Comparison of ENCODE assay signal across 2 cellular contexts in genomic region chr1:169484107-169484506, GRCh38.
TF ChIP-seq lines count a peak whose summit lies in the region.

No MANE protein-coding gene starts in this region.

TF ChIP-seq in SK-N-SH, 30 proteins besides CTCF, POLR2A, EP300 and RAD21 (continued from another document):
- TF ChIP-seq REST (IDR thresholded peaks at IDR 0.05; ENCODE audit: low read depth, low read length): no peak
- no peak for TF ChIP-seq RFX5 (IDR thresholded peaks at IDR 0.05; ENCODE audit: low read length)
- TF ChIP-seq CHD2 (IDR thresholded peaks at IDR 0.05; ENCODE audit: low read length, partially characterized antibody): no peak
- no peak for TF ChIP-seq JUND (IDR thresholded peaks at IDR 0.05)
- TF ChIP-seq IRF3 (IDR thresholded peaks at IDR 0.05; ENCODE audit: low read depth, low read length): no peak
- no peak for TF ChIP-seq USF1 (IDR thresholded peaks at IDR 0.05; ENCODE audit: borderline replicate concordance, low read depth)
- no peak for TF ChIP-seq FOXJ3 (CRISPR knock-in tag; IDR thresholded peaks at IDR 0.05)

TF ChIP-seq in SK-N-SH treated with all-trans-retinoic acid at 6 μM for 48 hours, 23 proteins besides CTCF, POLR2A, EP300 and RAD21 (continued from another document):
- TF ChIP-seq CSRNP3 (CRISPR knock-in tag; IDR thresholded peaks at IDR 0.05) (no peak), TSHZ2 (CRISPR knock-in tag; IDR thresholded peaks at IDR 0.05) (no peak), GLIS3 (CRISPR knock-in tag; IDR thresholded peaks at IDR 0.05) (no peak), POU6F1 (CRISPR knock-in tag; IDR thresholded peaks at IDR 0.05; ENCODE audit: borderline replicate concordance, low read depth) (no peak), ZNF565 (CRISPR knock-in tag; conservative IDR thresholded peaks at IDR 0.05; ENCODE audit: low read depth) (no peak)
